In genomic region chr10:88385601-88386203, GRCh38 we compare ENCODE assay signal across 7 cellular contexts.
DNase-seq lines count a peak whose midpoint lies in the region; ATAC-seq and TF ChIP-seq lines count a peak whose summit lies in the region.

No MANE protein-coding gene starts in this region.

- peaks cover 40% of the 10 kb centered on the region for H3K4me1 ChIP-seq in hepatocyte (ENCODE audit: insufficient read depth)

- H2AFZ ChIP-seq in hepatocyte: peak overlapping the region; percentile 43

- ATAC-seq in GM18519 (IDR thresholded peaks at IDR 0.05; ENCODE audit: low FRiP score, unreplicated experiment): peak; percentile 45
- peak; percentile 65 for ATAC-seq in HG02610 (IDR thresholded peaks at IDR 0.05; ENCODE audit: unreplicated experiment)

- WGBS in hepatocyte (ENCODE audit: low lambda C conversion rate, missing lambda C conversion rate): 42% methylated on average over 11 of the region's 11 CpGs

- peak overlapping the region; percentile 10 for H3K4me3 ChIP-seq in hepatocyte

- H3K4me2 ChIP-seq in hepatocyte: peak overlapping the region; percentile 69

- H3K27ac ChIP-seq in hepatocyte: peak overlapping the region; percentile 95

- DNase-seq in MV-4-11 (lab: John Stamatoyannopoulos, UW) (peak; percentile 87), hepatocyte (ENCODE audit: low spot score) (peak; percentile 74), cortex of kidney (lab: John Stamatoyannopoulos, UW) (no peak)
- DNase-seq in activated T-cell treated with anti-CD3 and anti-CD28 coated beads, Interleukin-2, amount 50 U/mL, for 1 hour: peak; percentile 58
- DNase-seq in stimulated activated CD4-positive, alpha-beta T cell treated with anti-CD3 and anti-CD28 coated beads, Interleukin-4, amount 100 ng/mL, for 48 hours (ENCODE audit: low read depth in 2 of 2): peak; percentile 19

- no peaks in the 10 kb centered on the region for H4K20me1 ChIP-seq in hepatocyte (ENCODE audit: insufficient read depth, poor library complexity, severe bottlenecking)

- H3K27me3 ChIP-seq in hepatocyte: no peaks in the 10 kb centered on the region

- no peaks in the 10 kb centered on the region for H3K9me3 ChIP-seq in hepatocyte (ENCODE audit: low read depth)

- no peaks in the 10 kb centered on the region for H3K9me2 ChIP-seq in hepatocyte (replicated peaks; ENCODE audit: insufficient read depth)

- no peaks in the 10 kb centered on the region for H3K36me3 ChIP-seq in hepatocyte (replicated peaks; ENCODE audit: insufficient read depth, low read depth)

- TF ChIP-seq CTCF in hepatocyte (IDR thresholded peaks at IDR 0.05; ENCODE audit: poor library complexity): no peak

- no peaks in the 10 kb centered on the region for H3K79me2 ChIP-seq in hepatocyte
